Comparison of ENCODE assay signal across 26 cellular contexts in the genomic region with DNA sequence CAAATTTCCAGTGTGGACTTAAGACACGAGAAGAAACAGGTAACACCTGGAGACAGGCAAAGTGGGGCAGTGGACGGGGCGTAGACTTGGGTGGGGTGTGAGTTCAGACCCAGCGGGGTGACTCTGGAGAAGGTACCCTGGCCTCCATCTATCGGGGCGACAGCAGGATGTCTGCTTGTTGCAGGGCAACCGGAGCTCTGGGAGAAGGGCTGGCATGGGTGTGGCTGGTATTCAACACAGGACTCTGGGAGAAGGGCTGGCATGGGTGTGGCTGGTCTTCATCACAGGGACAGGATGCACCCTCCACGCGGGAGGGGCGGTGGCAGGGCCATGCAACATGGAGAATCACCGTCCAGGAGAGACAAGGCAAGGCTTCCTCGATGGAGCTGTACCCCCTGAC.
DNase-seq lines count a peak whose midpoint lies in the region; ATAC-seq, FAIRE-seq and TF ChIP-seq lines count a peak whose summit lies in the region.
"Had no signal": no experiment of that assay in that cellular context is flagged by ENCODE, and none has a peak within 500 bp of the region (broad histone marks: within the 10 kb centered on the region; RNA-seq: fewer than 3 reads in every experiment).

No MANE protein-coding gene starts in this region.

- H3K27me3 ChIP-seq in H9 (ENCODE audit: insufficient read depth, low read length), result no peaks in the 10 kb centered on the region
- H3K27me3 ChIP-seq in PC-3 (ENCODE audit: low read length), result no peaks in the 10 kb centered on the region
- H3K27me3 ChIP-seq: ascending aorta had no signal

- no CpG with 5 or more reads among the region's 12 CpGs for WGBS in H9 (ENCODE audit: extremely low coverage, insufficient read length, low lambda C conversion rate)

- peak overlapping the region in 2 of 3 experiments; percentile 24 to 44; a peak in 3 of 7 replicates for H3K27ac Mint-ChIP-seq in H9
- peak overlapping the region; percentile 58 for H3K27ac Mint-ChIP-seq in WTC11
- H3K27ac Mint-ChIP-seq: activated naive CD4-positive, alpha-beta T cell treated with anti-CD3 and anti-CD28 coated beads, Interleukin-2, amount 10 ng/mL, durations not matched to agents 7 days and 5 days; stimulated activated effector memory CD8-positive, alpha-beta T cell treated with anti-CD3 and anti-CD28 coated beads, Interleukin-12 subunit alpha, Interleukin-12 subunit beta, amount 100 ng/mL, for 72 hours had no signal

- H2AFZ ChIP-seq in H9 (ENCODE audit: low read length), result no peak overlapping the region
- H2AFZ ChIP-seq in PC-3 (ENCODE audit: low read length), result no peak overlapping the region
- H2AFZ ChIP-seq: parathyroid adenoma had no signal

- H3K4me2 ChIP-seq in H9 (ENCODE audit: insufficient read depth, insufficient read length, low read length) (no peak overlapping the region), PC-3 (ENCODE audit: low read length) (no peak overlapping the region)

- H3K36me3 ChIP-seq in kidney (ENCODE audit: control insufficient read depth in 1 of 2, insufficient read depth in 2 of 2, low read length in 2 of 2) (peaks cover 0 to 6% of the 10 kb centered on the region in 2 donors), PC-3 (ENCODE audit: low read depth, low read length) (no peaks in the 10 kb centered on the region)
- H3K36me3 ChIP-seq: ascending aorta had no signal

- H3T11ph ChIP-seq in H9 (ENCODE audit: low read length), result no peak overlapping the region

- H4K5ac ChIP-seq in H9 (ENCODE audit: insufficient read length, low read depth, low read length), result no peak overlapping the region

- no peak overlapping the region for H3K14ac ChIP-seq in H9 (ENCODE audit: insufficient read depth, low read length)

- H3K4me3 ChIP-seq in kidney (ENCODE audit: low read length in 2 of 2), result no peak overlapping the region
- no peak overlapping the region for H3K4me3 ChIP-seq in PC-3 (ENCODE audit: low read length)
- H3K4me3 ChIP-seq: K562 had no signal

- no peak overlapping the region for H2AK5ac ChIP-seq in H9 (ENCODE audit: insufficient read length, low read length)

- ATAC-seq in WTC11, result no peak
- no peak for ATAC-seq in sciatic nerve
- ATAC-seq in HG03039 (IDR thresholded peaks at IDR 0.05; ENCODE audit: unreplicated experiment), result no peak
- ATAC-seq in PC-3, result no peak
- ATAC-seq: K562; stimulated activated effector memory CD8-positive, alpha-beta T cell treated with anti-CD3 and anti-CD28 coated beads, Interleukin-12 subunit alpha, Interleukin-12 subunit beta, amount 100 ng/mL, for 72 hours had no signal

- no peak overlapping the region for H2BK5ac ChIP-seq in H9 (ENCODE audit: insufficient read length, low read length)

- H3K27me3 Mint-ChIP-seq in H9 (ENCODE audit: low read depth) (no peaks in the 10 kb centered on the region), WTC11 (ENCODE audit: low read depth) (no peaks in the 10 kb centered on the region)
- H3K27me3 Mint-ChIP-seq: activated naive CD4-positive, alpha-beta T cell treated with anti-CD3 and anti-CD28 coated beads, Interleukin-2, amount 10 ng/mL, durations not matched to agents 7 days and 5 days; naive B cell had no signal

- H3K4me1 Mint-ChIP-seq in H9 (peaks cover 23 to 38% of the 10 kb centered on the region in 2 experiments), WTC11 (peaks cover 40% of the 10 kb centered on the region)

- no peak overlapping the region for H3K27ac ChIP-seq in H9 (ENCODE audit: insufficient read length, low read depth, low read length)
- H3K27ac ChIP-seq in kidney (ENCODE audit: low read depth in 2 of 2, low read length in 2 of 2), result no peak overlapping the region
- no peak overlapping the region for H3K27ac ChIP-seq in PC-3 (ENCODE audit: low read length)
- H3K27ac ChIP-seq: ascending aorta, epithelial cell of prostate, parathyroid adenoma had no signal

- H3K9ac ChIP-seq in H9 (ENCODE audit: extremely low read depth, insufficient read length, low read length) (no peak overlapping the region), kidney (ENCODE audit: low read length in 2 of 2) (no peak overlapping the region), PC-3 (ENCODE audit: low read length) (no peak overlapping the region)
- H3K9ac ChIP-seq: parathyroid adenoma had no signal

- no peak overlapping the region for H4K8ac ChIP-seq in H9 (replicated peaks; ENCODE audit: insufficient read length, low read depth, low read length)

- no peaks in the 10 kb centered on the region for H3F3A ChIP-seq in PC-3 (ENCODE audit: low read length, unreplicated experiment)

- H3K79me2 ChIP-seq in H9 (ENCODE audit: insufficient read depth, low read length), result no peaks in the 10 kb centered on the region
- H3K79me2 ChIP-seq in PC-3 (ENCODE audit: low read length), result no peaks in the 10 kb centered on the region

- no peaks in the 10 kb centered on the region for H3K9me3 Mint-ChIP-seq in H9
- H3K9me3 Mint-ChIP-seq in WTC11, result no peaks in the 10 kb centered on the region
- H3K9me3 Mint-ChIP-seq: activated naive CD4-positive, alpha-beta T cell treated with anti-CD3 and anti-CD28 coated beads, Interleukin-2, amount 10 ng/mL, durations not matched to agents 7 days and 5 days; naive B cell; stimulated activated effector memory CD8-positive, alpha-beta T cell treated with anti-CD3 and anti-CD28 coated beads, Interleukin-12 subunit alpha, Interleukin-12 subunit beta, amount 100 ng/mL, for 72 hours had no signal

- H2BK12ac ChIP-seq in H9 (ENCODE audit: insufficient read length, low read depth, low read length), result no peak overlapping the region

- H3K9me2 ChIP-seq in PC-3 (replicated peaks; ENCODE audit: low read length), result no peaks in the 10 kb centered on the region

- H3K56ac ChIP-seq in H9 (ENCODE audit: insufficient read length, low read depth, low read length), result no peak overlapping the region

- FAIRE-seq in kidney (lab: Jason Lieb, UNC), result no peak
- FAIRE-seq: GM18507, islet of Langerhans, K562 had no signal

- intact Hi-C loops in kidney (cut with DNase I), result no loop called here
- intact Hi-C loops in sciatic nerve (cut with DNase I), result no loop called here
- intact Hi-C loops in PC-3 (cut with micrococcal nuclease), result no loop called here

- CTCF ChIA-PET in WTC11 (lab: Charles Lee), result no interaction called here
- CTCF ChIA-PET in PC-3 (lab: Charles Lee), result no interaction called here

- DNase-seq in H9 (no peak), WTC11 (ENCODE audit: low spot score) (no peak), kidney (peak; percentile 45), sciatic nerve (ENCODE audit: low spot score) (peak; percentile 59), PC-3 (no peak), AG08395 (ENCODE audit: low spot score) (no peak)
- DNase-seq: activated CD4-positive, CD25-positive, alpha-beta regulatory T cell; activated naive CD4-positive, alpha-beta T cell treated with anti-CD3 and anti-CD28 coated beads, Interleukin-2, amount 10 ng/mL, durations not matched to agents 7 days and 5 days; activated T-cell treated with anti-CD3 and anti-CD28 coated beads, Interleukin-2, amount 50 U/mL, for 48 hours; DMS53; foreskin fibroblast; GDM1; hippocampal formation; naive B cell; NCI-H2171; NCI-H526; stimulated activated CD4-positive, alpha-beta T cell treated with anti-CD3 and anti-CD28 coated beads, Interleukin-2, amount 100 ng/mL, for 24 hours; T1000 had no signal

- no peak overlapping the region for H3K18ac ChIP-seq in H9 (ENCODE audit: insufficient read length, low read depth, low read length)

- BruUV-seq in PC-3 (replicated peaks; lab: Mats Ljungman, UMichigan), result no TSS peak

- H3K36me3 Mint-ChIP-seq in H9 (ENCODE audit: insufficient read depth in 1 of 3, low read depth in 3 of 3) (peaks cover 3 to 15% (median 7%) of the 10 kb centered on the region in 3 experiments; a peak in 6 of 7 replicates), WTC11 (0 out of 2 replicates have a peak, but pooled peaks cover 3% of the 10 kb centered on the region)

- no peaks in the 10 kb centered on the region for H3K23me2 ChIP-seq in H9 (ENCODE audit: insufficient read length, low read depth, low read length, poor library complexity, severe bottlenecking)

- H4K20me1 ChIP-seq in H9 (ENCODE audit: control insufficient read depth, insufficient read depth, insufficient read length) (no peaks in the 10 kb centered on the region), PC-3 (ENCODE audit: low read length) (no peaks in the 10 kb centered on the region)

- H3K4me3 Mint-ChIP-seq in H9 (no peak overlapping the region), WTC11 (no peak overlapping the region)
- H3K4me3 Mint-ChIP-seq: activated naive CD4-positive, alpha-beta T cell treated with anti-CD3 and anti-CD28 coated beads, Interleukin-2, amount 10 ng/mL, durations not matched to agents 7 days and 5 days; naive B cell; stimulated activated effector memory CD8-positive, alpha-beta T cell treated with anti-CD3 and anti-CD28 coated beads, Interleukin-12 subunit alpha, Interleukin-12 subunit beta, amount 100 ng/mL, for 72 hours had no signal

- POLR2A ChIA-PET in WTC11 (lab: Charles Lee), result no interaction called here
- POLR2A ChIA-PET in PC-3 (lab: Charles Lee; ENCODE audit: unreplicated experiment), result no interaction called here

- H3K9me3 ChIP-seq in H9 (ENCODE audit: control insufficient read depth, low read depth, low read length) (no peaks in the 10 kb centered on the region), kidney (ENCODE audit: control insufficient read depth in 1 of 2, low read length in 2 of 2) (no peaks in the 10 kb centered on the region), PC-3 (ENCODE audit: low read length) (no peaks in the 10 kb centered on the region)
- H3K9me3 ChIP-seq: ascending aorta had no signal

- no peak overlapping the region for H2BK20ac ChIP-seq in H9 (ENCODE audit: low read depth, low read length, poor library complexity, severe bottlenecking)

- H4K91ac ChIP-seq in H9 (ENCODE audit: insufficient read length, low read depth, low read length), result no peak overlapping the region

- no peak overlapping the region for H3K23ac ChIP-seq in H9 (ENCODE audit: insufficient read length, low read depth, low read length)

- TF ChIP-seq CTCF in H9 (conservative IDR thresholded peaks at IDR 0.05), result no peak
- no peak for TF ChIP-seq CTCF in WTC11 (IDR thresholded peaks at IDR 0.05)
- no peak for TF ChIP-seq CTCF in kidney (IDR thresholded peaks at IDR 0.05; ENCODE audit: borderline replicate concordance, extremely low read depth, insufficient read depth)
- no peak for TF ChIP-seq CTCF in PC-3 (conservative IDR thresholded peaks at IDR 0.05; ENCODE audit: low read depth, low read length)

- peaks cover 8% of the 10 kb centered on the region for H3K79me1 ChIP-seq in H9 (ENCODE audit: insufficient read depth, low read depth, low read length, poor library complexity, severe bottlenecking)

- H2BK120ac ChIP-seq in H9 (ENCODE audit: low read depth, low read length, poor library complexity, severe bottlenecking), result no peak overlapping the region

- no peak overlapping the region for H3K4ac ChIP-seq in H9 (ENCODE audit: low read depth, low read length)

- H2BK15ac ChIP-seq in H9 (ENCODE audit: low read depth, low read length), result no peak overlapping the region

- H3K4me1 ChIP-seq in H9 (ENCODE audit: insufficient read depth, low read length), result no peaks in the 10 kb centered on the region; the same call in 1 of the 2 replicates
- H3K4me1 ChIP-seq in kidney (ENCODE audit: control insufficient read depth in 1 of 2, insufficient read depth in 1 of 2, low read depth in 1 of 2, low read length in 2 of 2), result peaks cover 0 to 2% of the 10 kb centered on the region in 2 donors
- no peaks in the 10 kb centered on the region for H3K4me1 ChIP-seq in PC-3 (ENCODE audit: insufficient read depth, low read length)
- H3K4me1 ChIP-seq: parathyroid adenoma had no signal

TF ChIP-seq in WTC11, 78 proteins besides CTCF, POLR2A, EP300 and RAD21 (continues in another document):
- no peak for TF ChIP-seq ELF4 (CRISPR knock-in tag; IDR thresholded peaks at IDR 0.05; ENCODE audit: low read depth)

Comparison
In these comparisons a context has a peak if more than half of its experiments do, and no peak if none do; other contexts are left out.
1. DNase-seq: peak in kidney (single experiment) and sciatic nerve (single experiment); none in H9 (single experiment), WTC11 (single experiment), PC-3 (single experiment) and AG08395 (single experiment).